11 cellular contexts compared by ENCODE assay signal in genomic region chr9:738209-738915, GRCh38.
DNase-seq lines count a peak whose midpoint lies in the region; ATAC-seq and TF ChIP-seq lines count a peak whose summit lies in the region.
"Had no signal": no experiment of that assay in that cellular context is flagged by ENCODE, and none has a peak within 500 bp of the region (broad histone marks: within the 10 kb centered on the region; RNA-seq: fewer than 3 reads in every experiment).

No MANE protein-coding gene starts in this region.

- CTCF ChIA-PET in SK-N-SH (lab: Yijun Ruan, JAX) = no interaction called here

- POLR2A ChIA-PET in SK-N-SH (lab: Yijun Ruan, JAX) = no interaction called here

- H4K20me1 ChIP-seq in SK-N-SH (ENCODE audit: insufficient read depth) (no peaks in the 10 kb centered on the region), MM.1S (ENCODE audit: insufficient read depth, low read length) (no peaks in the 10 kb centered on the region)

- 19% methylated on average over 11 of the region's 14 CpGs for WGBS in SK-N-SH (ENCODE audit: low lambda C conversion rate)

- H3K9me2 ChIP-seq in SK-N-SH (no peaks in the 10 kb centered on the region), MM.1S (replicated peaks; ENCODE audit: insufficient read depth, low read length) (no peaks in the 10 kb centered on the region)

- H3K27me3 ChIP-seq in SK-N-SH (ENCODE audit: insufficient read depth) (no peaks in the 10 kb centered on the region), MM.1S (replicated peaks; ENCODE audit: insufficient read depth, low read length) (no peaks in the 10 kb centered on the region)

- H3K4me2 ChIP-seq in SK-N-SH (peak overlapping the region; percentile 35; the same call in 1 of the 2 replicates), MM.1S (ENCODE audit: low read depth, low read length) (no peak overlapping the region)

- peak overlapping the region in 1 of 2 experiments; percentile 73; a peak in 2 of 4 replicates for H3K27ac ChIP-seq in SK-N-SH (ENCODE audit: low read depth in 2 of 2, low read length in 1 of 2)
- no peak overlapping the region for H3K27ac ChIP-seq in MM.1S (ENCODE audit: low read length)

- H3K9ac ChIP-seq in SK-N-SH (no peak overlapping the region), MM.1S (ENCODE audit: low read length) (no peak overlapping the region)

- TF ChIP-seq CTCF in SK-N-SH (IDR thresholded peaks at IDR 0.05) = no peak
- no peak for TF ChIP-seq CTCF in fibroblast of villous mesenchyme (IDR thresholded peaks at IDR 0.05; ENCODE audit: insufficient read depth, low read depth, low read length)
- no peak for TF ChIP-seq CTCF in MM.1S (IDR thresholded peaks at IDR 0.05; ENCODE audit: low read length)

- TF ChIP-seq EP300 in SK-N-SH (IDR thresholded peaks at IDR 0.05; ENCODE audit: borderline replicate concordance in 1 of 2, low read depth in 1 of 2, low read length in 1 of 2) = no peak

- peaks cover 20 to 28% of the 10 kb centered on the region in 2 experiments for H3K36me3 ChIP-seq in SK-N-SH (replicated peaks in 1 of 2; ENCODE audit: control insufficient read depth in 1 of 2, insufficient read depth in 2 of 2, low read length in 1 of 2)
- H3K36me3 ChIP-seq in MM.1S (replicated peaks; ENCODE audit: insufficient read depth, low read length) = peaks cover 12% of the 10 kb centered on the region; the same call in 1 of the 2 replicates

- H3K79me2 ChIP-seq in SK-N-SH (ENCODE audit: insufficient read depth) = no peaks in the 10 kb centered on the region
- no peaks in the 10 kb centered on the region for H3K79me2 ChIP-seq in MM.1S (ENCODE audit: low read length)

- TF ChIP-seq RAD21 in SK-N-SH (IDR thresholded peaks at IDR 0.05; ENCODE audit: low read length) = no peak

- DNase-seq in Caki2 (ENCODE audit: low read depth) (peak; percentile 84), SK-N-SH (no peak), fibroblast of villous mesenchyme (ENCODE audit: low read depth) (peak; percentile 95), putamen (ENCODE audit: low spot score) (peak; percentile 45), MM.1S (no peak), HuH-7.5 (ENCODE audit: low spot score) (no peak)
- no peak for DNase-seq in activated CD4-positive, CD25-positive, alpha-beta regulatory T cell treated with anti-CD3 and anti-CD28 coated beads, Interleukin-2, amount 50 U/mL, for 72 hours
- DNase-seq: DND-41; effector memory CD4-positive, alpha-beta T cell; NCI-H1436 had no signal

- peaks cover 22% of the 10 kb centered on the region for H3F3A ChIP-seq in SK-N-SH (replicated peaks; ENCODE audit: insufficient read depth)
- H3F3A ChIP-seq in MM.1S (ENCODE audit: insufficient read depth, low read length) = no peaks in the 10 kb centered on the region

- H3K9me3 ChIP-seq in SK-N-SH (no peaks in the 10 kb centered on the region), MM.1S (replicated peaks; ENCODE audit: insufficient read depth, low read length) (no peaks in the 10 kb centered on the region)

- H3K4me1 ChIP-seq in SK-N-SH (ENCODE audit: control insufficient read depth in 1 of 2, insufficient read depth in 2 of 2, low read depth in 1 of 2, low read length in 1 of 2) (peaks cover 0 to 13% of the 10 kb centered on the region in 2 experiments; a peak in 2 of 4 replicates), MM.1S (ENCODE audit: low read length) (no peaks in the 10 kb centered on the region)

- no peak overlapping the region for H2AFZ ChIP-seq in SK-N-SH (ENCODE audit: low read depth)
- H2AFZ ChIP-seq in MM.1S (ENCODE audit: low read length) = no peak overlapping the region

- in situ Hi-C loops in Caki2 (cut with HindIII; ENCODE audit: low pct_unique_long_range_greater_than_20kb, low sequenced_read_pairs) = no loop called here

- no peak overlapping the region for H3K4me3 ChIP-seq in SK-N-SH (ENCODE audit: low read depth in 2 of 2, low read length in 1 of 2)
- H3K4me3 ChIP-seq in fibroblast of villous mesenchyme (ENCODE audit: low read depth, low read length) = no peak overlapping the region
- no peak overlapping the region for H3K4me3 ChIP-seq in MM.1S (ENCODE audit: low read length)

- no peak for ATAC-seq in HG02610 (IDR thresholded peaks at IDR 0.05; ENCODE audit: unreplicated experiment)

TF ChIP-seq in SK-N-SH, 30 proteins besides CTCF, POLR2A, EP300 and RAD21 (continues in another document):
- TF ChIP-seq RFX5 (IDR thresholded peaks at IDR 0.05; ENCODE audit: low read length) = no peak
- no peak for TF ChIP-seq SIN3A (IDR thresholded peaks at IDR 0.05; ENCODE audit: borderline replicate concordance, low read depth, low read length)
- no peak for TF ChIP-seq CHD2 (IDR thresholded peaks at IDR 0.05; ENCODE audit: low read length, partially characterized antibody)
- TF ChIP-seq EZH2phosphoT487 (IDR thresholded peaks at IDR 0.05; ENCODE audit: borderline replicate concordance, low read depth) = no peak
- TF ChIP-seq USF1 (IDR thresholded peaks at IDR 0.05; ENCODE audit: borderline replicate concordance, low read depth) = no peak
- no peak for TF ChIP-seq RCOR1 (IDR thresholded peaks at IDR 0.05; ENCODE audit: low read length)
- TF ChIP-seq MEF2A (IDR thresholded peaks at IDR 0.05; ENCODE audit: borderline replicate concordance, low read depth) = no peak
- TF ChIP-seq FOSL2 (IDR thresholded peaks at IDR 0.05; ENCODE audit: borderline replicate concordance, low read depth) = peak; percentile 72; the same call in 1 of the 2 replicates
- no peak for TF ChIP-seq GATA2 (CRISPR knock-in tag; IDR thresholded peaks at IDR 0.05)
- no peak for TF ChIP-seq ZBTB33 (IDR thresholded peaks at IDR 0.05; ENCODE audit: borderline replicate concordance, low read depth)
- no peak for TF ChIP-seq FOXM1 (IDR thresholded peaks at IDR 0.05; ENCODE audit: low read depth)
- peak; percentile 45 for TF ChIP-seq JUND (IDR thresholded peaks at IDR 0.05)
- TF ChIP-seq POLR2AphosphoS5 (IDR thresholded peaks at IDR 0.05; ENCODE audit: low read depth, low read length) = no peak
- no peak for TF ChIP-seq RXRA (IDR thresholded peaks at IDR 0.05; ENCODE audit: borderline replicate concordance, low read depth)
- TF ChIP-seq NFIC (IDR thresholded peaks at IDR 0.05; ENCODE audit: borderline replicate concordance) = no peak
- TF ChIP-seq FOXJ3 (CRISPR knock-in tag; IDR thresholded peaks at IDR 0.05) = no peak
- no peak for TF ChIP-seq REST (IDR thresholded peaks at IDR 0.05; ENCODE audit: low read depth, low read length)
- TF ChIP-seq ELF1 (IDR thresholded peaks at IDR 0.05) = no peak
- TF ChIP-seq MXI1 (IDR thresholded peaks at IDR 0.05; ENCODE audit: low read depth, low read length) = no peak
- no peak for TF ChIP-seq USF2 (IDR thresholded peaks at IDR 0.05; ENCODE audit: borderline replicate concordance, low read depth, low read length)

Comparison
In these comparisons a context has a peak if more than half of its experiments do, and no peak if none do; other contexts are left out.
1. DNase-seq: peak in Caki2 (single experiment), fibroblast of villous mesenchyme (single experiment) and putamen (single experiment); none in SK-N-SH (single experiment), MM.1S (single experiment), HuH-7.5 (single experiment) and activated CD4-positive, CD25-positive, alpha-beta regulatory T cell treated with anti-CD3 and anti-CD28 coated beads, Interleukin-2, amount 50 U/mL, for 72 hours (single experiment).